Comparison of ENCODE assay signal across 1 cellular context in the genomic region with DNA sequence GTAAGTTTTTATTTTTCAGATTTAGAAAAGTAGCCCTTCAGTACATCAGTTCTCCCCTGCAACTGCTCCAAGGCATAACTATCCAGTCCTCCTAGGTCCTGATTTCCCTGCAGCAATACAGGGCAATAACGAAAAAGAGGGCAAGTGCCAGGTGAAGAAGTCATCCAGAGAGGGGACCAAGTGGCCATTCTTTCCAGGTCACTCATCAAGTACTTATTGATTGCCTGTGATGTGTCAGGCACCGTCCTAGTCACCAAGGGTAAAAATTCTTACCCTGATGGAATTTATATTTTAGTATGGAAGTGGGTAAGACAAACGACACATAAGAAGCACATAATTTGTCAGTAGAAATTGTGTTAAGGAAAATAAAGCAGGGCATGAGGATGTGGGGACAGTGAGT.
TF ChIP-seq lines count a peak whose summit lies in the region.

No MANE protein-coding gene starts in this region.

TF ChIP-seq in GM23338, 12 proteins besides CTCF, POLR2A, EP300 and RAD21 (continued from another document):
- no peak for TF ChIP-seq CREB1 (CRISPR knock-in tag; IDR thresholded peaks at IDR 0.05; ENCODE audit: low read depth)
- TF ChIP-seq JUNB (IDR thresholded peaks at IDR 0.05; ENCODE audit: unreplicated experiment), result no peak
TF ChIP-seq in GM23338: peak in this region for 0.
